In the genomic region with DNA sequence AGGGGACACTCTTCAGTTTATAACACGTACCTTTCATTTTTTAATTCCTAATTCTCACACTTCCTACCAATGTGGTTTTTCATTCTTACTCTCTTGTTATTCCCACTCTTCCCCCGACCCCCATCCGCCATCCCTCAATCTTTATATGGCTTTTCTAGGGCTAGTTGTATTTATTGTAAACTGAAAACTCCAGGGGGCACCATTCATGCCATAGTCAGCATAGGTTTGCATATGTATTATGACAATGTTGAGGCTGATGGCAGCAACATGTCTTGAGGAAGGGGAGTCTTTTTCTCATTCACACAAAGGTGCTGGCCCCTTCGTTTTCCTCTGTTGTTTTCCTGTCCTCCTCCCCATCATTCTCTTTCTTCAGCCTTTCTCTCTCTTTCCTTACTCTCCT, we compare ENCODE assay signal across 9 cellular contexts. TPM values are rescaled to one million over a fixed set of nuclear protein-coding genes. Genes with fewer than 3 reads are reported as not detected.
DNase-seq lines count a peak whose midpoint lies in the region; ATAC-seq and TF ChIP-seq lines count a peak whose summit lies in the region.
"Had no signal": no experiment of that assay in that cellular context is flagged by ENCODE, and none has a peak within 500 bp of the region (broad histone marks: within the 10 kb centered on the region; RNA-seq: fewer than 3 reads in every experiment).

No MANE protein-coding gene starts in this region.

- no peaks in the 10 kb centered on the region for H3K36me3 Mint-ChIP-seq in natural killer cell
- no peaks in the 10 kb centered on the region for H3K36me3 Mint-ChIP-seq in natural killer cell treated with Interleukin-12 subunit alpha and Interleukin-12 subunit beta and Interleukin-15 and Interleukin-18, amount 100 ng/mL, for 72 hours
- no peaks in the 10 kb centered on the region for H3K36me3 Mint-ChIP-seq in activated CD8-positive, alpha-beta memory T cell treated with anti-CD3 and anti-CD28 coated beads, Interleukin-2, amount 10 ng/mL, durations not matched to agents 7 days and 5 days
- no peaks in the 10 kb centered on the region for H3K36me3 Mint-ChIP-seq in activated T-helper 1 cell treated with anti-CD3 and anti-CD28 coated beads, Interleukin-12 subunit alpha, Interleukin-12 subunit beta, Interleukin-2, Interleukin-4 antibody, amounts not matched to agents 30 ng/mL and 10 ng/mL and 1 ng/mL, durations not matched to agents 14 hours and 24 hours and 36 hours (ENCODE audit: low read depth)

- H3K27me3 Mint-ChIP-seq in natural killer cell (ENCODE audit: low read depth in 2 of 2) = peaks cover 3 to 8% of the 10 kb centered on the region in 2 donors
- peaks cover 5 to 8% of the 10 kb centered on the region in 2 donors for H3K27me3 Mint-ChIP-seq in natural killer cell treated with Interleukin-12 subunit alpha and Interleukin-12 subunit beta and Interleukin-15 and Interleukin-18, amount 100 ng/mL, for 72 hours
- no peaks in the 10 kb centered on the region for H3K27me3 Mint-ChIP-seq in activated CD8-positive, alpha-beta memory T cell treated with anti-CD3 and anti-CD28 coated beads, Interleukin-2, amount 10 ng/mL, durations not matched to agents 7 days and 5 days
- H3K27me3 Mint-ChIP-seq in activated T-helper 1 cell treated with anti-CD3 and anti-CD28 coated beads, Interleukin-12 subunit alpha, Interleukin-12 subunit beta, Interleukin-2, Interleukin-4 antibody, amounts not matched to agents 30 ng/mL and 10 ng/mL and 1 ng/mL, durations not matched to agents 14 hours and 24 hours and 36 hours (ENCODE audit: insufficient read depth) = no peaks in the 10 kb centered on the region

- H3K4me1 Mint-ChIP-seq in natural killer cell = peaks cover 26 to 29% of the 10 kb centered on the region in 2 donors
- H3K4me1 Mint-ChIP-seq in natural killer cell treated with Interleukin-12 subunit alpha and Interleukin-12 subunit beta and Interleukin-15 and Interleukin-18, amount 100 ng/mL, for 72 hours (ENCODE audit: low read depth in 2 of 2) = peaks cover 21 to 24% of the 10 kb centered on the region in 2 donors
- H3K4me1 Mint-ChIP-seq in activated CD8-positive, alpha-beta memory T cell treated with anti-CD3 and anti-CD28 coated beads, Interleukin-2, amount 10 ng/mL, durations not matched to agents 7 days and 5 days = peaks cover 22% of the 10 kb centered on the region
- peaks cover 27% of the 10 kb centered on the region for H3K4me1 Mint-ChIP-seq in activated T-helper 1 cell treated with anti-CD3 and anti-CD28 coated beads, Interleukin-12 subunit alpha, Interleukin-12 subunit beta, Interleukin-2, Interleukin-4 antibody, amounts not matched to agents 30 ng/mL and 10 ng/mL and 1 ng/mL, durations not matched to agents 14 hours and 24 hours and 36 hours (ENCODE audit: low read depth)

- no peak for DNase-seq in natural killer cell
- DNase-seq in natural killer cell treated with Interleukin-12 subunit alpha and Interleukin-12 subunit beta and Interleukin-15 and Interleukin-18, amount 100 ng/mL, for 72 hours (ENCODE audit: low spot score) = no peak
- peak; percentile 19 for DNase-seq in MV-4-11 (lab: John Stamatoyannopoulos, UW)
- DNase-seq in cardiac fibroblast (ENCODE audit: low read depth in 2 of 2) = peak; percentile 55 to 59
- no peak for DNase-seq in activated CD8-positive, alpha-beta memory T cell treated with anti-CD3 and anti-CD28 coated beads, Interleukin-2, amount 10 ng/mL, durations not matched to agents 7 days and 5 days
- no peak for DNase-seq in activated T-helper 1 cell treated with anti-CD3 and anti-CD28 coated beads, Interleukin-12 subunit alpha, Interleukin-12 subunit beta, Interleukin-2, Interleukin-4 antibody, amounts not matched to agents 30 ng/mL and 10 ng/mL and 1 ng/mL, durations not matched to agents 14 hours and 24 hours and 36 hours (ENCODE audit: low spot score)
- DNase-seq: aorta had no signal

- no peaks in the 10 kb centered on the region for H3K9me3 Mint-ChIP-seq in natural killer cell
- H3K9me3 Mint-ChIP-seq in natural killer cell treated with Interleukin-12 subunit alpha and Interleukin-12 subunit beta and Interleukin-15 and Interleukin-18, amount 100 ng/mL, for 72 hours = no peaks in the 10 kb centered on the region
- no peaks in the 10 kb centered on the region for H3K9me3 Mint-ChIP-seq in activated CD8-positive, alpha-beta memory T cell treated with anti-CD3 and anti-CD28 coated beads, Interleukin-2, amount 10 ng/mL, durations not matched to agents 7 days and 5 days (ENCODE audit: low read depth)
- no peaks in the 10 kb centered on the region for H3K9me3 Mint-ChIP-seq in activated T-helper 1 cell treated with anti-CD3 and anti-CD28 coated beads, Interleukin-12 subunit alpha, Interleukin-12 subunit beta, Interleukin-2, Interleukin-4 antibody, amounts not matched to agents 30 ng/mL and 10 ng/mL and 1 ng/mL, durations not matched to agents 14 hours and 24 hours and 36 hours

- H3K4me3 ChIP-seq in cardiac fibroblast (replicated peaks in 1 of 2; ENCODE audit: low read depth in 2 of 2, low read length in 2 of 2) = no peak overlapping the region

- CTCF ChIA-PET in activated CD8-positive, alpha-beta memory T cell treated with anti-CD3 and anti-CD28 coated beads, Interleukin-2, amount 10 ng/mL, durations not matched to agents 7 days and 5 days (lab: Charles Lee) = interaction anchor here (0.8 to 6.7 kb wide), 5 partner anchors 149 to 454 kb away, joined by 3 to 92 read pairs (median 28); no protein-coding TSS in a partner anchor

- intact Hi-C loops in natural killer cell (cut with micrococcal nuclease) = loop anchor here (5.0 kb wide), 1 partner anchor 339 kb away; a partner anchor contains a TSS
- intact Hi-C loops in activated T-helper 1 cell treated with anti-CD3 and anti-CD28 coated beads, Interleukin-12 subunit alpha, Interleukin-12 subunit beta, Interleukin-2, Interleukin-4 antibody, amounts not matched to agents 30 ng/mL and 10 ng/mL and 1 ng/mL, durations not matched to agents 14 hours and 24 hours and 36 hours (cut with micrococcal nuclease) = no loop called here

- H3K4me3 Mint-ChIP-seq in natural killer cell = peak overlapping the region; percentile 18
- no peak overlapping the region for H3K4me3 Mint-ChIP-seq in natural killer cell treated with Interleukin-12 subunit alpha and Interleukin-12 subunit beta and Interleukin-15 and Interleukin-18, amount 100 ng/mL, for 72 hours
- H3K4me3 Mint-ChIP-seq in activated CD8-positive, alpha-beta memory T cell treated with anti-CD3 and anti-CD28 coated beads, Interleukin-2, amount 10 ng/mL, durations not matched to agents 7 days and 5 days = no peak overlapping the region
- no peak overlapping the region for H3K4me3 Mint-ChIP-seq in activated T-helper 1 cell treated with anti-CD3 and anti-CD28 coated beads, Interleukin-12 subunit alpha, Interleukin-12 subunit beta, Interleukin-2, Interleukin-4 antibody, amounts not matched to agents 30 ng/mL and 10 ng/mL and 1 ng/mL, durations not matched to agents 14 hours and 24 hours and 36 hours

- TF ChIP-seq CTCF in natural killer cell (IDR thresholded peaks at IDR 0.05) (no peak), cardiac fibroblast (IDR thresholded peaks at IDR 0.05; ENCODE audit: low read depth, low read length) (peak; percentile 10)

- H3K27ac Mint-ChIP-seq in natural killer cell = no peak overlapping the region
- H3K27ac Mint-ChIP-seq in natural killer cell treated with Interleukin-12 subunit alpha and Interleukin-12 subunit beta and Interleukin-15 and Interleukin-18, amount 100 ng/mL, for 72 hours = peak overlapping the region in 1 of 2 donors; percentile 18
- H3K27ac Mint-ChIP-seq in activated CD8-positive, alpha-beta memory T cell treated with anti-CD3 and anti-CD28 coated beads, Interleukin-2, amount 10 ng/mL, durations not matched to agents 7 days and 5 days = no peak overlapping the region
- no peak overlapping the region for H3K27ac Mint-ChIP-seq in activated T-helper 1 cell treated with anti-CD3 and anti-CD28 coated beads, Interleukin-12 subunit alpha, Interleukin-12 subunit beta, Interleukin-2, Interleukin-4 antibody, amounts not matched to agents 30 ng/mL and 10 ng/mL and 1 ng/mL, durations not matched to agents 14 hours and 24 hours and 36 hours

- ATAC-seq in natural killer cell (peak in 1 of 3 donors; percentile 43), GM21423 (IDR thresholded peaks at IDR 0.05; ENCODE audit: unreplicated experiment) (no peak), HG02798 (IDR thresholded peaks at IDR 0.05; ENCODE audit: poor library complexity, unreplicated experiment) (no peak)
- no peak for ATAC-seq in natural killer cell treated with Interleukin-12 subunit alpha and Interleukin-12 subunit beta and Interleukin-15 and Interleukin-18, amount 100 ng/mL, for 72 hours
- no peak for ATAC-seq in activated CD8-positive, alpha-beta memory T cell treated with anti-CD3 and anti-CD28 coated beads, Interleukin-2, amount 10 ng/mL, durations not matched to agents 7 days and 5 days

RNA-seq across cellular contexts. Expression of a gene that starts 27.7 kb away (rescaled TPM):
- total RNA-seq in natural killer cell = 10 to 100 TPM; 43.1 to 51.9 (median 48.3) TPM
- 10 to 100 TPM; 43.5 to 47.3 TPM for total RNA-seq in natural killer cell treated with Interleukin-12 subunit alpha and Interleukin-12 subunit beta and Interleukin-15 and Interleukin-18, amount 100 ng/mL, for 72 hours
- 10 to 100 TPM; 42.4 to 52.9 TPM for total RNA-seq in activated CD8-positive, alpha-beta memory T cell treated with anti-CD3 and anti-CD28 coated beads, Interleukin-2, amount 10 ng/mL, durations not matched to agents 7 days and 5 days
- total RNA-seq in activated T-helper 1 cell treated with anti-CD3 and anti-CD28 coated beads, Interleukin-12 subunit alpha, Interleukin-12 subunit beta, Interleukin-2, Interleukin-4 antibody, amounts not matched to agents 30 ng/mL and 10 ng/mL and 1 ng/mL, durations not matched to agents 14 hours and 24 hours and 36 hours = 57.3 and 59.6 TPM in 2 replicates

Comparison
In these comparisons a context has a peak if more than half of its experiments do, and no peak if none do; other contexts are left out.
1. DNase-seq: peak in MV-4-11 (single experiment) and cardiac fibroblast (2 of 2); none in natural killer cell (single experiment), natural killer cell treated with Interleukin-12 subunit alpha and Interleukin-12 subunit beta and Interleukin-15 and Interleukin-18, amount 100 ng/mL, for 72 hours (single experiment), activated CD8-positive, alpha-beta memory T cell treated with anti-CD3 and anti-CD28 coated beads, Interleukin-2, amount 10 ng/mL, durations not matched to agents 7 days and 5 days (single experiment) and activated T-helper 1 cell treated with anti-CD3 and anti-CD28 coated beads, Interleukin-12 subunit alpha, Interleukin-12 subunit beta, Interleukin-2, Interleukin-4 antibody, amounts not matched to agents 30 ng/mL and 10 ng/mL and 1 ng/mL, durations not matched to agents 14 hours and 24 hours and 36 hours (single experiment).